Comparison of ENCODE assay signal across 1 cellular context in genomic region chr3:53846134-53846850, GRCh38.
A peak's percentile ranks its signal among the peaks of the same experiment; 100 is the strongest.
TF ChIP-seq lines count a peak whose summit lies in the region.

A gene with protein sequence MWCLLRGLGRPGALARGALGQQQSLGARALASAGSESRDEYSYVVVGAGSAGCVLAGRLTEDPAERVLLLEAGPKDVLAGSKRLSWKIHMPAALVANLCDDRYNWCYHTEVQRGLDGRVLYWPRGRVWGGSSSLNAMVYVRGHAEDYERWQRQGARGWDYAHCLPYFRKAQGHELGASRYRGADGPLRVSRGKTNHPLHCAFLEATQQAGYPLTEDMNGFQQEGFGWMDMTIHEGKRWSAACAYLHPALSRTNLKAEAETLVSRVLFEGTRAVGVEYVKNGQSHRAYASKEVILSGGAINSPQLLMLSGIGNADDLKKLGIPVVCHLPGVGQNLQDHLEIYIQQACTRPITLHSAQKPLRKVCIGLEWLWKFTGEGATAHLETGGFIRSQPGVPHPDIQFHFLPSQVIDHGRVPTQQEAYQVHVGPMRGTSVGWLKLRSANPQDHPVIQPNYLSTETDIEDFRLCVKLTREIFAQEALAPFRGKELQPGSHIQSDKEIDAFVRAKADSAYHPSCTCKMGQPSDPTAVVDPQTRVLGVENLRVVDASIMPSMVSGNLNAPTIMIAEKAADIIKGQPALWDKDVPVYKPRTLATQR (minus strand): TSS chr3:53846419. CDS start chr3:53824008, 22,411 bp downstream.
TSS of gene IL17RB (plus strand) at chr3:53846568. CDS start at chr3:53846589, 21 bp downstream.

TF ChIP-seq in HepG2, 621 proteins besides CTCF, POLR2A, EP300 and RAD21 (continued from another document and continues in another):
- TF ChIP-seq, protein P1, sequence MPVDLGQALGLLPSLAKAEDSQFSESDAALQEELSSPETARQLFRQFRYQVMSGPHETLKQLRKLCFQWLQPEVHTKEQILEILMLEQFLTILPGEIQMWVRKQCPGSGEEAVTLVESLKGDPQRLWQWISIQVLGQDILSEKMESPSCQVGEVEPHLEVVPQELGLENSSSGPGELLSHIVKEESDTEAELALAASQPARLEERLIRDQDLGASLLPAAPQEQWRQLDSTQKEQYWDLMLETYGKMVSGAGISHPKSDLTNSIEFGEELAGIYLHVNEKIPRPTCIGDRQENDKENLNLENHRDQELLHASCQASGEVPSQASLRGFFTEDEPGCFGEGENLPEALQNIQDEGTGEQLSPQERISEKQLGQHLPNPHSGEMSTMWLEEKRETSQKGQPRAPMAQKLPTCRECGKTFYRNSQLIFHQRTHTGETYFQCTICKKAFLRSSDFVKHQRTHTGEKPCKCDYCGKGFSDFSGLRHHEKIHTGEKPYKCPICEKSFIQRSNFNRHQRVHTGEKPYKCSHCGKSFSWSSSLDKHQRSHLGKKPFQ (CRISPR knock-in tag; IDR thresholded peaks at IDR 0.05; ENCODE audit: insufficient replicate concordance): peak; percentile 85
- TF ChIP-seq SRSF4 (IDR thresholded peaks at IDR 0.05; ENCODE audit: low read depth, low read length, poor library complexity, severe bottlenecking): no peak
- TF ChIP-seq ZFP41 (CRISPR knock-in tag; IDR thresholded peaks at IDR 0.05; ENCODE audit: borderline replicate concordance): no peak
- TF ChIP-seq ZNF160 (CRISPR knock-in tag; IDR thresholded peaks at IDR 0.05): peak; percentile 74; the same call in 1 of the 2 replicates
- TF ChIP-seq YY1 (IDR thresholded peaks at IDR 0.05; ENCODE audit: insufficient read depth, insufficient replicate concordance, low read depth, low read length): peak; percentile 74
- peak; percentile 98 for TF ChIP-seq ZSCAN21 (CRISPR knock-in tag; IDR thresholded peaks at IDR 0.05; ENCODE audit: borderline replicate concordance)
- TF ChIP-seq PHF8 (CRISPR knock-in tag; IDR thresholded peaks at IDR 0.05): peak; percentile 76
- TF ChIP-seq, protein P2, sequence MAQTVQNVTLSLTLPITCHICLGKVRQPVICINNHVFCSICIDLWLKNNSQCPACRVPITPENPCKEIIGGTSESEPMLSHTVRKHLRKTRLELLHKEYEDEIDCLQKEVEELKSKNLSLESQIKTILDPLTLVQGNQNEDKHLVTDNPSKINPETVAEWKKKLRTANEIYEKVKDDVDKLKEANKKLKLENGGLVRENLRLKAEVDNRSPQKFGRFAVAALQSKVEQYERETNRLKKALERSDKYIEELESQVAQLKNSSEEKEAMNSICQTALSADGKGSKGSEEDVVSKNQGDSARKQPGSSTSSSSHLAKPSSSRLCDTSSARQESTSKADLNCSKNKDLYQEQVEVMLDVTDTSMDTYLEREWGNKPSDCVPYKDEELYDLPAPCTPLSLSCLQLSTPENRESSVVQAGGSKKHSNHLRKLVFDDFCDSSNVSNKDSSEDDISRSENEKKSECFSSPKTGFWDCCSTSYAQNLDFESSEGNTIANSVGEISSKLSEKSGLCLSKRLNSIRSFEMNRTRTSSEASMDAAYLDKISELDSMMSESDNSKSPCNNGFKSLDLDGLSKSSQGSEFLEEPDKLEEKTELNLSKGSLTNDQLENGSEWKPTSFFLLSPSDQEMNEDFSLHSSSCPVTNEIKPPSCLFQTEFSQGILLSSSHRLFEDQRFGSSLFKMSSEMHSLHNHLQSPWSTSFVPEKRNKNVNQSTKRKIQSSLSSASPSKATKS (CRISPR knock-in tag; IDR thresholded peaks at IDR 0.05): no peak
- TF ChIP-seq BHLHE40 (IDR thresholded peaks at IDR 0.05; ENCODE audit: low read length): peak; percentile 86
- TF ChIP-seq NR2F2 (IDR thresholded peaks at IDR 0.05; ENCODE audit: borderline replicate concordance, low read depth): peak; percentile 26; the same call in 1 of the 2 replicates
- no peak for TF ChIP-seq RCOR2 (CRISPR knock-in tag; IDR thresholded peaks at IDR 0.05)
- TF ChIP-seq CBX1 (IDR thresholded peaks at IDR 0.05; ENCODE audit: low read depth): peak; percentile 82
- TF ChIP-seq CENPBD1 (CRISPR knock-in tag; IDR thresholded peaks at IDR 0.05; ENCODE audit: borderline replicate concordance, low read depth): no peak
- peak; percentile 93; the same call in 1 of the 2 replicates for TF ChIP-seq BRF2 (CRISPR knock-in tag; IDR thresholded peaks at IDR 0.05)
- TF ChIP-seq MATR3 (CRISPR knock-in tag; IDR thresholded peaks at IDR 0.05): no peak
- peak; percentile 92 for TF ChIP-seq ZNF841 (CRISPR knock-in tag; IDR thresholded peaks at IDR 0.05; ENCODE audit: borderline replicate concordance)
- TF ChIP-seq ATAD3A (CRISPR knock-in tag; IDR thresholded peaks at IDR 0.05): no peak; the same call in 1 of the 2 replicates
- peak; percentile 91; the same call in 1 of the 2 replicates for TF ChIP-seq ZNF788 (CRISPR knock-in tag; IDR thresholded peaks at IDR 0.05; ENCODE audit: borderline replicate concordance)
- no peak for TF ChIP-seq HNRNPUL1 (IDR thresholded peaks at IDR 0.05; ENCODE audit: low read depth, low read length)
- peak; percentile 95 for TF ChIP-seq MYPOP (CRISPR knock-in tag; IDR thresholded peaks at IDR 0.05)
- TF ChIP-seq CBX5 (CRISPR knock-in tag; IDR thresholded peaks at IDR 0.05; ENCODE audit: borderline replicate concordance): no peak
- no peak for TF ChIP-seq PHF5A (CRISPR knock-in tag; IDR thresholded peaks at IDR 0.05; ENCODE audit: low read depth, unreplicated experiment)
- TF ChIP-seq GATAD1 (CRISPR knock-in tag; IDR thresholded peaks at IDR 0.05): no peak; the same call in 1 of the 2 replicates
- TF ChIP-seq PTBP1 (IDR thresholded peaks at IDR 0.05; ENCODE audit: low read depth, low read length, poor library complexity, severe bottlenecking): no peak
- peak; percentile 56; the same call in 1 of the 2 replicates for TF ChIP-seq ZNF670 (CRISPR knock-in tag; IDR thresholded peaks at IDR 0.05; ENCODE audit: borderline replicate concordance)
- peak; percentile 46 for TF ChIP-seq ETV5 (CRISPR knock-in tag; IDR thresholded peaks at IDR 0.05; ENCODE audit: borderline replicate concordance)
- peak; percentile 86 for TF ChIP-seq ATF7-NPFF (CRISPR knock-in tag; IDR thresholded peaks at IDR 0.05; ENCODE audit: low read depth)
- TF ChIP-seq RBM39 (IDR thresholded peaks at IDR 0.05; ENCODE audit: low read depth, low read length, poor library complexity, severe bottlenecking): peak; percentile 21
- TF ChIP-seq ZNF337 (CRISPR knock-in tag; IDR thresholded peaks at IDR 0.05; ENCODE audit: borderline replicate concordance, low read depth): peak; percentile 71; the same call in 1 of the 2 replicates
- no peak; the same call in 1 of the 2 replicates for TF ChIP-seq ZBTB42 (CRISPR knock-in tag; IDR thresholded peaks at IDR 0.05)
- no peak for TF ChIP-seq ZSCAN30 (CRISPR knock-in tag; IDR thresholded peaks at IDR 0.05)
- peak; percentile 90; the same call in 1 of the 2 replicates for TF ChIP-seq ZSCAN5A (CRISPR knock-in tag; IDR thresholded peaks at IDR 0.05; ENCODE audit: borderline replicate concordance)
- peak; percentile 92 for TF ChIP-seq SMYD3 (CRISPR knock-in tag; IDR thresholded peaks at IDR 0.05)
- TF ChIP-seq ZNF407 (CRISPR knock-in tag; IDR thresholded peaks at IDR 0.05; ENCODE audit: not compliant biosample characterization): no peak
- TF ChIP-seq POGZ (CRISPR knock-in tag; IDR thresholded peaks at IDR 0.05): peak; percentile 74
- TF ChIP-seq ZNF275 (CRISPR knock-in tag; IDR thresholded peaks at IDR 0.05; ENCODE audit: borderline replicate concordance): peak; percentile 56
